Comparison of ENCODE assay signal across 1 cellular context in genomic region chr3:15097889-15098288, GRCh38.
TF ChIP-seq lines count a peak whose summit lies in the region.

No MANE protein-coding gene starts in this region.

TF ChIP-seq in IMR-90, 13 proteins besides CTCF, POLR2A, EP300 and RAD21:
- no peak for TF ChIP-seq MXI1 (IDR thresholded peaks at IDR 0.05; ENCODE audit: borderline replicate concordance, low read depth, low read length)
- TF ChIP-seq CHD1 (IDR thresholded peaks at IDR 0.05; ENCODE audit: low read depth, low read length) = no peak
- TF ChIP-seq NFE2L2 (IDR thresholded peaks at IDR 0.05; ENCODE audit: low read depth, low read length) = no peak
- no peak for TF ChIP-seq BHLHE40 (IDR thresholded peaks at IDR 0.05; ENCODE audit: low read depth, low read length)
- TF ChIP-seq MAZ (IDR thresholded peaks at IDR 0.05; ENCODE audit: borderline replicate concordance, low read depth, low read length) = no peak
- no peak for TF ChIP-seq ELK1 (IDR thresholded peaks at IDR 0.05; ENCODE audit: borderline replicate concordance, low read depth, low read length)
- TF ChIP-seq SMC3 (IDR thresholded peaks at IDR 0.05; ENCODE audit: low read depth, low read length) = no peak
- no peak for TF ChIP-seq RCOR1 (IDR thresholded peaks at IDR 0.05; ENCODE audit: insufficient replicate concordance, low read length)
- TF ChIP-seq RFX5 (IDR thresholded peaks at IDR 0.05; ENCODE audit: low read depth, low read length) = no peak
- no peak for TF ChIP-seq CEBPB (IDR thresholded peaks at IDR 0.05; ENCODE audit: low read depth, low read length)
- TF ChIP-seq FOS (IDR thresholded peaks at IDR 0.05; ENCODE audit: low read depth, low read length) = no peak
- TF ChIP-seq USF2 (IDR thresholded peaks at IDR 0.05; ENCODE audit: low read depth, low read length) = no peak
- TF ChIP-seq MAFK (IDR thresholded peaks at IDR 0.05; ENCODE audit: low read depth, low read length) = no peak
